ENCODE assay signal across 8 cellular contexts in the genomic region with DNA sequence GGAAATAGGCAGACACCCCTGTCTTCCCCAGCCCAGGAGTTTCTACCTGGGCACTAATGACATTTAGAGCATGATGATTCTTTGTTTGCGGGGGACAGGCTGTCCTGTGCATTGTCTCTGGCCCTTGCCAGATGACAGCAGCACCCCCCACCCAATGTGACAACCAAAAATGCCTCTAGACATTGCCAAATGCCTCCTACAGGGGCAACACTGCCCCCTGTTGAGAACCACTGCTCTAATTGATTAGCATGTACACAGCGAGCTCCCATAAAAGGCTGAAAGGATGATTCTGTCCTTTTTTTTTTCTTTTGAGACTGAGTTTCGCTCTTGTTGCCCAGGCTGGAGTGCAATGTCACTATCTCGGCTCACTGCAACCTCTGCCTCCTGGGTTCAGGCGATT. TPM values are rescaled to one million over a fixed set of nuclear protein-coding genes. Genes with fewer than 3 reads are reported as not detected.
A peak's percentile ranks its signal among the peaks of the same experiment; 100 is the strongest.
DNase-seq lines count a peak whose midpoint lies in the region; ATAC-seq and TF ChIP-seq lines count a peak whose summit lies in the region.

No MANE protein-coding gene starts in this region.

- no peak for TF ChIP-seq POLR2A in gastrocnemius medialis (IDR thresholded peaks at IDR 0.05)

- no peak overlapping the region for H3K27ac Mint-ChIP-seq in osteocyte (ENCODE audit: unreplicated experiment)

- H3K4me3 Mint-ChIP-seq in osteocyte (ENCODE audit: unreplicated experiment) = no peak overlapping the region

- H3K36me3 Mint-ChIP-seq in osteocyte (ENCODE audit: unreplicated experiment) = no peaks in the 10 kb centered on the region

- H3K27me3 ChIP-seq in DND-41 (ENCODE audit: insufficient read depth, low read length, poor library complexity) (no peaks in the 10 kb centered on the region), Loucy (ENCODE audit: insufficient read depth, low read length, poor library complexity, severe bottlenecking) (no peaks in the 10 kb centered on the region), gastrocnemius medialis (peaks cover 3 to 8% (median 6%) of the 10 kb centered on the region in 3 donors)

- TF ChIP-seq CTCF in DND-41 (IDR thresholded peaks at IDR 0.05; ENCODE audit: borderline replicate concordance, extremely low read depth, low read length, poor library complexity, severe bottlenecking) = peak; percentile 75
- peak; percentile 76 for TF ChIP-seq CTCF in Loucy (conservative IDR thresholded peaks at IDR 0.05; ENCODE audit: low read length)
- peak; percentile 22 for TF ChIP-seq CTCF in astrocyte of the cerebellum (IDR thresholded peaks at IDR 0.05; ENCODE audit: low read depth, low read length, missing control alignments)
- peak; percentile 41 for TF ChIP-seq CTCF in osteocyte (IDR thresholded peaks at IDR 0.05)
- TF ChIP-seq CTCF in gastrocnemius medialis (IDR thresholded peaks at IDR 0.05 in 4 of 5, conservative IDR thresholded peaks at IDR 0.05 in 1 of 5) = peak in 1 of 5 experiments; percentile 34

- H3K4me1 ChIP-seq in DND-41 (ENCODE audit: insufficient read depth, low read length) (peaks cover 19% of the 10 kb centered on the region), Loucy (ENCODE audit: insufficient read depth, low read length, poor library complexity, severe bottlenecking) (peaks cover 6% of the 10 kb centered on the region), gastrocnemius medialis (peaks cover 2 to 3% of the 10 kb centered on the region in 2 donors)

- peak; percentile 82 for ATAC-seq in DND-41 (ENCODE audit: insufficient read depth, low read depth)
- ATAC-seq in gastrocnemius medialis = no peak
- ATAC-seq in HG03025 (IDR thresholded peaks at IDR 0.05; ENCODE audit: low FRiP score, unreplicated experiment) = no peak
- no peak for ATAC-seq in GM21737 (IDR thresholded peaks at IDR 0.05; ENCODE audit: unreplicated experiment)

- DNase-seq in DND-41 (peak; percentile 71), astrocyte of the cerebellum (ENCODE audit: low read depth) (no peak), osteocyte (ENCODE audit: extremely low spot score, unreplicated experiment) (no peak), gastrocnemius medialis (no peak), mesenteric fat pad (ENCODE audit: low spot score) (no peak)

- no peaks in the 10 kb centered on the region for H3K27me3 Mint-ChIP-seq in osteocyte (ENCODE audit: unreplicated experiment)

- H3K27ac ChIP-seq in DND-41 (ENCODE audit: low read length) (peak overlapping the region; percentile 62), gastrocnemius medialis (no peak overlapping the region)

- intact Hi-C loops in gastrocnemius medialis (cut with DNase I; ENCODE audit: low total_unique reads) = no loop called here

- no peaks in the 10 kb centered on the region for H3F3A ChIP-seq in Loucy (ENCODE audit: low read depth)

- H3K79me2 ChIP-seq in DND-41 (ENCODE audit: insufficient read depth, low read length) = no peaks in the 10 kb centered on the region
- H3K79me2 ChIP-seq in Loucy (ENCODE audit: insufficient read depth, low read length) = no peaks in the 10 kb centered on the region

- H3K9me3 Mint-ChIP-seq in osteocyte (ENCODE audit: unreplicated experiment) = no peaks in the 10 kb centered on the region

- H3K4me3 ChIP-seq in DND-41 (ENCODE audit: low read depth in 1 of 2, low read length in 2 of 2) (no peak overlapping the region), Loucy (ENCODE audit: low read length, poor library complexity, severe bottlenecking) (no peak overlapping the region), astrocyte of the cerebellum (ENCODE audit: low read depth, low read length) (no peak overlapping the region), gastrocnemius medialis (no peak overlapping the region)

- H4K20me1 ChIP-seq in DND-41 (ENCODE audit: insufficient read depth, low read length) = no peaks in the 10 kb centered on the region
- no peaks in the 10 kb centered on the region for H4K20me1 ChIP-seq in Loucy (ENCODE audit: insufficient read depth, low read length, poor library complexity, severe bottlenecking)

- H2AFZ ChIP-seq in DND-41 (ENCODE audit: low read depth, low read length) (peak overlapping the region; percentile 59), Loucy (ENCODE audit: low read length) (peak overlapping the region; percentile 75; the same call in 1 of the 2 replicates)

- H3K9me3 ChIP-seq in DND-41 (ENCODE audit: insufficient read depth, low read length, severe bottlenecking) (no peaks in the 10 kb centered on the region), Loucy (ENCODE audit: insufficient read depth, low read depth, low read length) (no peaks in the 10 kb centered on the region), gastrocnemius medialis (no peaks in the 10 kb centered on the region)

- H3K36me3 ChIP-seq in DND-41 (ENCODE audit: insufficient read depth, low read length) (no peaks in the 10 kb centered on the region), Loucy (ENCODE audit: insufficient read depth, low read length) (no peaks in the 10 kb centered on the region), gastrocnemius medialis (no peaks in the 10 kb centered on the region)

- in situ Hi-C loops in astrocyte of the cerebellum (cut with HindIII; ENCODE audit: low sequenced_read_pairs) = no loop called here
- in situ Hi-C loops in gastrocnemius medialis (cut with MboI; ENCODE audit: low sequenced_read_pairs in 4 of 4) = loop anchor here in 3 of 4 donors (10.0 to 25.0 kb wide), 4 partner anchors 335 to 622 kb away; a partner anchor contains a TSS

- H3K4me2 ChIP-seq in DND-41 (ENCODE audit: insufficient read depth, low read length) (no peak overlapping the region), Loucy (ENCODE audit: low read depth, low read length, poor library complexity, severe bottlenecking) (no peak overlapping the region)

- H3K4me1 Mint-ChIP-seq in osteocyte (ENCODE audit: unreplicated experiment) = peaks cover 19% of the 10 kb centered on the region

- H3K9me2 ChIP-seq in Loucy (replicated peaks; ENCODE audit: low read depth, low read length) = no peaks in the 10 kb centered on the region

- no peak overlapping the region for H3K9ac ChIP-seq in DND-41 (ENCODE audit: low read depth, low read length)
- peak overlapping the region; percentile 18 for H3K9ac ChIP-seq in Loucy (ENCODE audit: low read depth, low read length, poor library complexity, severe bottlenecking)

RNA-seq across cellular contexts. Expression of a gene that starts 50.5 kb away (rescaled TPM):
- total RNA-seq in osteocyte (1.7 and 2.1 TPM in 2 replicates), gastrocnemius medialis (1 to 10 TPM in 3 of 4 donors, under 1 TPM in 1; 0.68 to 2.5 (median 1.4) TPM), mesenteric fat pad (1.1 TPM)
